Comparison of ENCODE assay signal across 17 cellular contexts in the genomic region with DNA sequence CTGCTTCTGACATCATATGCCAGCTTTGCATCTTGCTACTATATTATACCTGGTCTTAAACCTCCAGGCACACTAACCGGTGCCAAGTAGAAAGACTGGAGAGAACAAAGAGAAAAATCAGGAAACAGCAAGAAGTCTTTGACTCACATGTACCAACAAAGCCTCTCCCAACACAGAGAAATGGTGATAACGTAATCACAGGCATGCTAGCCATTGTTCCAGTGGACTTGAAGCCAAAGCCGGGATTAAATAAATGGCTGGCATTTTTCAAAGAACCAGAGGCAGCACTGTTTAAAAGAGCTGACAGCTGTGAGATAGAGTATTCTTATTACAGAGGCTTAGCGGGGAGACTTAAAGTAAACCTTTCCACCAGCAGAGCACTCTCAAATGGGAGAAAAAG.
DNase-seq lines count a peak whose midpoint lies in the region; ATAC-seq and TF ChIP-seq lines count a peak whose summit lies in the region.
"Had no signal": no experiment of that assay in that cellular context is flagged by ENCODE, and none has a peak within 500 bp of the region (broad histone marks: within the 10 kb centered on the region; RNA-seq: fewer than 3 reads in every experiment).

No MANE protein-coding gene starts in this region.

- ATAC-seq in GM19395 (IDR thresholded peaks at IDR 0.05; ENCODE audit: unreplicated experiment), result no peak
- ATAC-seq in HG03469 (IDR thresholded peaks at IDR 0.05; ENCODE audit: unreplicated experiment), result no peak
- ATAC-seq: GM12878 had no signal

- no peak overlapping the region for H3K27ac ChIP-seq in ascending aorta
- H3K27ac ChIP-seq: brain microvascular endothelial cell, pancreas had no signal

- no peaks in the 10 kb centered on the region for H3K9me3 ChIP-seq in HAP-1
- H3K9me3 ChIP-seq in ascending aorta, result no peaks in the 10 kb centered on the region
- H3K9me3 ChIP-seq: pancreas had no signal

- H3K27me3 ChIP-seq in HAP-1 (ENCODE audit: low read depth), result no peaks in the 10 kb centered on the region
- no peaks in the 10 kb centered on the region for H3K27me3 ChIP-seq in ascending aorta
- H3K27me3 ChIP-seq: brain microvascular endothelial cell, pancreas had no signal

- H3K4me3 ChIP-seq in HAP-1, result no peak overlapping the region
- no peak overlapping the region for H3K4me3 ChIP-seq in epithelial cell of esophagus (ENCODE audit: low read length)
- H3K4me3 ChIP-seq in ascending aorta, result no peak overlapping the region
- H3K4me3 ChIP-seq: GM12878, pancreas had no signal

- intact Hi-C loops in ascending aorta (cut with DNase I), result no loop called here

- H3K36me3 ChIP-seq in HAP-1 (replicated peaks) (no peaks in the 10 kb centered on the region), ascending aorta (no peaks in the 10 kb centered on the region)
- H3K36me3 ChIP-seq: brain microvascular endothelial cell, pancreas had no signal

- peaks cover 21% of the 10 kb centered on the region for H3K4me1 ChIP-seq in HAP-1
- no peaks in the 10 kb centered on the region for H3K4me1 ChIP-seq in ascending aorta
- H3K4me1 ChIP-seq: pancreas had no signal

- DNase-seq in HAP-1 (ENCODE audit: low spot score in 2 of 2) (peak; percentile 67 to 89), NCI-H774 (lab: John Stamatoyannopoulos, UW) (peak; percentile 14), epithelial cell of esophagus (ENCODE audit: low read depth) (peak; percentile 88), myocyte (ENCODE audit: low read depth) (peak; percentile 37), ascending aorta (ENCODE audit: low spot score in 2 of 2) (no peak)
- no peak for DNase-seq in stimulated activated CD4-positive, alpha-beta T cell treated with anti-CD3 and anti-CD28 coated beads, Interleukin-12 subunit alpha, Interleukin-12 subunit beta, amount 100 ng/mL, for 4 hours
- DNase-seq: activated CD4-positive, alpha-beta T cell treated with anti-CD3 and anti-CD28 coated beads for 1 hour; activated CD8-positive, alpha-beta memory T cell treated with anti-CD3 and anti-CD28 coated beads, Interleukin-2, amount 50 U/mL, for 48 hours; brain microvascular endothelial cell; GOT3; midbrain; MV-4-11; pancreas; SIG-M5 had no signal

- TF ChIP-seq CTCF in epithelial cell of esophagus (IDR thresholded peaks at IDR 0.05; ENCODE audit: insufficient read depth, low read depth, low read length, missing control alignments) (no peak), ascending aorta (IDR thresholded peaks at IDR 0.05) (no peak)

- in situ Hi-C loops in HAP-1 (cut with MboI; ENCODE audit: low sequenced_read_pairs), result no loop called here

Comparison
In these comparisons a context has a peak if more than half of its experiments do, and no peak if none do; other contexts are left out.
1. DNase-seq: peak in HAP-1 (2 of 2), NCI-H774 (single experiment), epithelial cell of esophagus (single experiment) and myocyte (single experiment); none in stimulated activated CD4-positive, alpha-beta T cell treated with anti-CD3 and anti-CD28 coated beads, Interleukin-12 subunit alpha, Interleukin-12 subunit beta, amount 100 ng/mL, for 4 hours (single experiment) and ascending aorta (0 of 2).